22 cellular contexts compared by ENCODE assay signal in genomic region chr9:10015755-10016154, GRCh38.
"Had no signal": no experiment of that assay in that cellular context is flagged by ENCODE, and none has a peak within 500 bp of the region (broad histone marks: within the 10 kb centered on the region; RNA-seq: fewer than 3 reads in every experiment).

No MANE protein-coding gene starts in this region.

- H2AFZ ChIP-seq: hepatocyte, neural progenitor cell had no signal

- DNase-seq: effector CD8-positive, alpha-beta T cell; endodermal cell; foreskin fibroblast; gastrocnemius medialis; heart left ventricle; kidney; left lung; mesenchymal stem cell; naive thymus-derived CD4-positive, alpha-beta T cell; right cardiac atrium; sigmoid colon; stimulated activated CD4-positive, alpha-beta T cell treated with anti-CD3 and anti-CD28 coated beads, Interleukin-2, amount 100 ng/mL, for 24 hours; stimulated activated CD4-positive, alpha-beta T cell treated with anti-CD3 and anti-CD28 coated beads, Interleukin-4, amount 100 ng/mL, for 24 hours; stimulated activated naive CD4-positive, alpha-beta T cell treated with Interleukin-2 at 50 U/mL for 16 hours; stomach; thyroid gland; trophoblast cell had no signal

- H3K4me2 ChIP-seq: hepatocyte, neural progenitor cell had no signal

- H3K4me1 ChIP-seq: gastrocnemius medialis, heart left ventricle, left lung, prostate gland, sigmoid colon, stomach, thyroid gland, vagina had no signal

- H3K36me3 ChIP-seq: gastrocnemius medialis, heart left ventricle, left lung, neural progenitor cell, prostate gland, sigmoid colon, stomach, thyroid gland, vagina had no signal

- H3K9me3 ChIP-seq: gastrocnemius medialis, heart left ventricle, left lung, prostate gland, sigmoid colon, stomach, thyroid gland, vagina had no signal

- H3K79me2 ChIP-seq: hepatocyte had no signal

- H3K27ac ChIP-seq: epithelial cell of prostate, gastrocnemius medialis, heart left ventricle, hepatocyte, left lung, neural progenitor cell, prostate gland, sigmoid colon, stomach, thyroid gland, vagina had no signal

- H3K4me3 ChIP-seq: gastrocnemius medialis, heart left ventricle, hepatocyte, left lung, neural progenitor cell, prostate gland, sigmoid colon, stomach, thyroid gland, vagina had no signal

- H3K27me3 ChIP-seq: gastrocnemius medialis, heart left ventricle, hepatocyte, left lung, neural progenitor cell, sigmoid colon, stomach, thyroid gland, vagina had no signal
